9 cellular contexts compared by ENCODE assay signal in the genomic region with DNA sequence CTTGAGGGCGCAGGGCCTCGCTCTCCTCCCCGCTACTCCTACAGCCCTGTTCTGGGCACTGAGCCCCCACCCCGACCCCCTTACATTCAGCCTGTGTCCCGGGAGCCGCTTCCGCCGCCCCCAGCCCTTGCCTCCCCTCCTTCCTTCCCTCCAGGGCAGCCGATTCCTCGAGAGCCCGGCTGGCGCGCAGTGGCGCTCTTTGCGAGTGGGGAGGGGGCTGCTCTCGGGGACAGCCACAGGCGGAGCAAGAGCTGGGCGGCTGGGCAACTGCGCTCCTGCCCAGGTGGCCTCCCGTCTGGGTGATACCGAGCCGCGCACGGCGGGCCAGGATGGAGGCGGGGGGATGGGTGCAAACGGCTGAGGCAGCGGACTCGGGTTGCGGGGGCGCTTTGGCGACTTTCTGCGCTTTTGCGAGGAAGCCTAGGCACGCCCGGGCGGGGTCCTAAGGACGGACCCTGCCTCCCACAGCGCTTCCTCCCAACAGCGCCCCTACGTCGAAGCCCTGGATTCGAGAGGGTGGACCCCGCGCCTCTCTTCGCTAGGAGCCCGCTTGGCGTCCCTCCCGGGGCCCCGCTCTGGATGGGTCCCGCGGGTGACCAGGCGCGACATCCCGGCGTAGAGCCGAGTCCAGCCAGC. TPM values are rescaled to one million over a fixed set of nuclear protein-coding genes. Genes with fewer than 3 reads are reported as not detected.
DNase-seq lines count a peak whose midpoint lies in the region; ATAC-seq and TF ChIP-seq lines count a peak whose summit lies in the region.
"Had no signal": no experiment of that assay in that cellular context is flagged by ENCODE, and none has a peak within 500 bp of the region (broad histone marks: within the 10 kb centered on the region; RNA-seq: fewer than 3 reads in every experiment).

No MANE protein-coding gene starts in this region.

- no peak overlapping the region for H3K27ac Mint-ChIP-seq in CD8-positive, alpha-beta T cell
- no peak overlapping the region for H3K27ac Mint-ChIP-seq in osteocyte (ENCODE audit: unreplicated experiment)

- H3K27me3 ChIP-seq in CD8-positive, alpha-beta T cell (ENCODE audit: insufficient read depth, low read length), result no peaks in the 10 kb centered on the region
- H3K27me3 ChIP-seq in SJCRH30, result peaks cover 33% of the 10 kb centered on the region

- no peak for ATAC-seq in CD8-positive, alpha-beta T cell
- ATAC-seq in HG03025 (IDR thresholded peaks at IDR 0.05; ENCODE audit: low FRiP score, unreplicated experiment), result no peak
- ATAC-seq in HG03571 (IDR thresholded peaks at IDR 0.05; ENCODE audit: unreplicated experiment), result no peak
- no peak for ATAC-seq in GM21360 (IDR thresholded peaks at IDR 0.05; ENCODE audit: unreplicated experiment)

- H3K4me3 ChIP-seq in CD8-positive, alpha-beta T cell (ENCODE audit: low read depth, low read length), result peak overlapping the region; percentile 60
- H3K4me3 ChIP-seq in SJCRH30 (peak overlapping the region; percentile 65), fibroblast of mammary gland (ENCODE audit: control insufficient read depth, low read depth, low read length) (peak overlapping the region; percentile 13)

- peak overlapping the region; percentile 68 for H3K4me3 Mint-ChIP-seq in CD8-positive, alpha-beta T cell
- peak overlapping the region; percentile 63 for H3K4me3 Mint-ChIP-seq in osteocyte (ENCODE audit: unreplicated experiment)

- peaks cover 5% of the 10 kb centered on the region for H3K4me1 ChIP-seq in CD8-positive, alpha-beta T cell (ENCODE audit: insufficient read depth, low read length)
- H3K4me1 ChIP-seq in SJCRH30, result peaks cover 26% of the 10 kb centered on the region

- no peaks in the 10 kb centered on the region for H3K36me3 ChIP-seq in CD8-positive, alpha-beta T cell (ENCODE audit: insufficient read depth, low read length)
- H3K36me3 ChIP-seq in SJCRH30, result no peaks in the 10 kb centered on the region

- H3K27ac ChIP-seq in CD8-positive, alpha-beta T cell (ENCODE audit: low read depth, low read length), result no peak overlapping the region
- H3K27ac ChIP-seq in SJCRH30, result no peak overlapping the region

- no peaks in the 10 kb centered on the region for H3K9me3 Mint-ChIP-seq in CD8-positive, alpha-beta T cell
- H3K9me3 Mint-ChIP-seq in osteocyte (ENCODE audit: unreplicated experiment), result no peaks in the 10 kb centered on the region

- H3K9me3 ChIP-seq in CD8-positive, alpha-beta T cell (ENCODE audit: low read length), result no peaks in the 10 kb centered on the region
- no peaks in the 10 kb centered on the region for H3K9me3 ChIP-seq in SJCRH30 (replicated peaks)

- H3K4me1 Mint-ChIP-seq in CD8-positive, alpha-beta T cell (ENCODE audit: low read depth), result peaks cover 8% of the 10 kb centered on the region
- H3K4me1 Mint-ChIP-seq in osteocyte (ENCODE audit: unreplicated experiment), result peaks cover 14% of the 10 kb centered on the region

- no peak for TF ChIP-seq CTCF in CD8-positive, alpha-beta T cell (IDR thresholded peaks at IDR 0.05)
- TF ChIP-seq CTCF in fibroblast of mammary gland (conservative IDR thresholded peaks at IDR 0.05; ENCODE audit: control insufficient read depth, insufficient read depth, low read depth, low read length) (no peak), osteocyte (IDR thresholded peaks at IDR 0.05) (no peak)

- intact Hi-C loops in CD8-positive, alpha-beta T cell (cut with DNase I, micrococcal nuclease), result loop anchor here in 1 of 2 experiments (10.0 kb wide), 2 partner anchors 368 to 728 kb away; partner anchors contain the start of gene GINS3

- no peak for DNase-seq in CD8-positive, alpha-beta T cell
- DNase-seq in SJCRH30 (no peak), fibroblast of mammary gland (ENCODE audit: low read depth) (no peak), osteocyte (ENCODE audit: extremely low spot score, unreplicated experiment) (no peak), NCI-H524 treated with DMSO at 0.1 percent for 48 hours (lab: John Stamatoyannopoulos, UW) (no peak)
- DNase-seq: activated gamma-delta T cell had no signal

- peaks cover 6% of the 10 kb centered on the region for H3K27me3 Mint-ChIP-seq in CD8-positive, alpha-beta T cell (ENCODE audit: low read depth)
- H3K27me3 Mint-ChIP-seq in osteocyte (ENCODE audit: unreplicated experiment), result peaks cover 8% of the 10 kb centered on the region

- H3K36me3 Mint-ChIP-seq in CD8-positive, alpha-beta T cell, result no peaks in the 10 kb centered on the region
- H3K36me3 Mint-ChIP-seq in osteocyte (ENCODE audit: unreplicated experiment), result no peaks in the 10 kb centered on the region

- CTCF ChIA-PET in CD8-positive, alpha-beta T cell (lab: Charles Lee), result interaction anchor here (0.5 to 1.4 kb wide), 3 partner anchors 17 to 723 kb away, joined by 3 read pairs; partner anchors contain the start of gene CFAP20

- POLR2A ChIA-PET in CD8-positive, alpha-beta T cell (lab: Charles Lee), result no interaction called here

RNA-seq across cellular contexts. Expression of gene MMP15, which starts 1.3 kb away (rescaled TPM):
- under 1 TPM; 0.19 to 0.92 TPM for total RNA-seq in CD8-positive, alpha-beta T cell
- total RNA-seq in SJCRH30 (2014; rRNA removed; shearing (Covaris generic)), result 3.5 and 3.9 TPM in 2 replicates
- 4.9 and 5.2 TPM in 2 replicates for total RNA-seq in osteocyte

RNA-seq across cellular contexts. Expression of gene USB1, which starts 25.6 kb away (rescaled TPM):
- 10 to 100 TPM; 24.7 to 27.9 TPM for total RNA-seq in CD8-positive, alpha-beta T cell
- 20.4 and 21.1 TPM in 2 replicates for total RNA-seq in SJCRH30 (2014; rRNA removed; shearing (Covaris generic))
- 43.4 and 45.5 TPM in 2 replicates for total RNA-seq in osteocyte

RNA-seq across cellular contexts. Expression of gene ZNF319, which starts 26.4 kb away (rescaled TPM):
- 1 to 10 TPM; 8.0 to 9.4 TPM for total RNA-seq in CD8-positive, alpha-beta T cell
- total RNA-seq in SJCRH30 (2014; rRNA removed; shearing (Covaris generic)), result 5.6 and 5.7 TPM in 2 replicates
- 11.9 and 14.9 TPM in 2 replicates for total RNA-seq in osteocyte

RNA-seq across cellular contexts. Expression of gene CNGB1, which starts 55.9 kb away (rescaled TPM):
- total RNA-seq in CD8-positive, alpha-beta T cell, result not detected
- not detected in 2 replicates for total RNA-seq in SJCRH30 (2014; rRNA removed; shearing (Covaris generic))
- total RNA-seq in osteocyte, result not detected in 2 replicates

Comparison
In these comparisons a context has a peak if more than half of its experiments do, and no peak if none do; other contexts are left out.
1. H3K4me3 ChIP-seq: peak in every context shown above with its lines; median percentile 65 in SJCRH30; 60 in CD8-positive, alpha-beta T cell; 13 in fibroblast of mammary gland.